In genomic region chr1:247299723-247300381, GRCh38 we compare ENCODE assay signal across 9 cellular contexts. TPM values are rescaled to one million over a fixed set of nuclear protein-coding genes. Genes with fewer than 3 reads are reported as not detected.
"Had no signal": no experiment of that assay in that cellular context is flagged by ENCODE, and none has a peak within 500 bp of the region (broad histone marks: within the 10 kb centered on the region; RNA-seq: fewer than 3 reads in every experiment).

No MANE protein-coding gene starts in this region.

- H3K4me3 Mint-ChIP-seq: HFFc6, IgD-negative memory B cell had no signal

- H3K9me3 Mint-ChIP-seq: HFFc6, IgD-negative memory B cell had no signal

- H3K27me3 Mint-ChIP-seq: IgD-negative memory B cell had no signal

- FAIRE-seq: HepG2 had no signal

- ATAC-seq: HCT116, HepG2 had no signal

- DNase-seq: GOT3, HFFc6, KBM-7 had no signal

- H3K4me3 ChIP-seq: HAP-1 had no signal

- H3K4me1 Mint-ChIP-seq: IgD-negative memory B cell had no signal

- H3K27ac Mint-ChIP-seq: HFFc6 had no signal

RNA-seq across cellular contexts. Expression of gene VN1R5, which starts 44.0 kb away (rescaled TPM):
- total RNA-seq: H4, HepG2, HFFc6, HT1080 had no signal
